ENCODE assay signal across 8 cellular contexts in the genomic region with DNA sequence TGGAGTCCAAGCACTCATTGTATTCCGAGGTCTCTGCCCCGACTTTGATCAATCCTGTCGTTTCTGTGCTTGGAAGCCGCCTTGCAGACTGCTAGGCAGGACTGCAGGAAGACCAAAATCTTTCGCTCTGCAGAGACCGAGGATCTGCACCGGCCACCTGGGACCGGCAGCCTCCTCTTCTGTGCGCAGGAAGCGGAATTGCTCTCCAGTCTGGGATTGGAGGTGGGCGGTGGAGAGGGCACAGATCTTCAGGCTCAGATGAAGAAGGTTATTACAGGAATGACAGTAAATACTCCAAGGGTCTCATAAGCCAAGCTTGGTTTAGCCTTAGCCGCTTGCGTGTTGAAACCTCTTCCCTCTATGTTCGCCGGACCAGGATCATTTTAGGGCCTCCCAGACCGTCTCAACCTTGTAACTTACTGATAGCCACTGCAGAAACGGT. TPM values are rescaled to one million over a fixed set of nuclear protein-coding genes. Genes with fewer than 3 reads are reported as not detected.
DNase-seq lines count a peak whose midpoint lies in the region; ATAC-seq and TF ChIP-seq lines count a peak whose summit lies in the region.

No MANE protein-coding gene starts in this region.

- TF ChIP-seq POLR2A in sigmoid colon (IDR thresholded peaks at IDR 0.05), result no peak

- ATAC-seq in HG03457 (IDR thresholded peaks at IDR 0.05; ENCODE audit: unreplicated experiment) (no peak), GM21360 (IDR thresholded peaks at IDR 0.05; ENCODE audit: unreplicated experiment) (no peak)

- H3K36me3 ChIP-seq in iPS-15b (ENCODE audit: control insufficient read depth, insufficient read depth, low read length), result no peaks in the 10 kb centered on the region
- H3K36me3 ChIP-seq in sigmoid colon, result peaks cover 0 to 24% (median 1%) of the 10 kb centered on the region in 4 donors

- intact Hi-C loops in sigmoid colon (cut with DNase I), result loop anchor here (1.0 kb wide), 1 partner anchor 18 kb away; no protein-coding TSS in a partner anchor

- H3K27me3 ChIP-seq in iPS-15b (ENCODE audit: control insufficient read depth, insufficient read depth, low read length), result peaks cover 2% of the 10 kb centered on the region
- no peaks in the 10 kb centered on the region for H3K27me3 ChIP-seq in sigmoid colon

- H3K9me3 ChIP-seq in iPS-15b (ENCODE audit: control insufficient read depth, insufficient read depth, low read length) (no peaks in the 10 kb centered on the region), sigmoid colon (no peaks in the 10 kb centered on the region)

- H3K4me1 ChIP-seq in iPS-15b (ENCODE audit: control insufficient read depth, insufficient read depth, low read length) (no peaks in the 10 kb centered on the region), sigmoid colon (peaks cover 0 to 20% (median 15%) of the 10 kb centered on the region in 4 donors)

- peak overlapping the region; percentile 85 to 91 (median 88) for H3K27ac ChIP-seq in sigmoid colon

- peak overlapping the region; percentile 84 for H3K9ac ChIP-seq in iPS-15b (ENCODE audit: low read depth, low read length)

- TF ChIP-seq CTCF in sigmoid colon (IDR thresholded peaks at IDR 0.05), result no peak

- H3K4me3 ChIP-seq in iPS-15b (ENCODE audit: low read depth, low read length), result peak overlapping the region; percentile 93
- peak overlapping the region; percentile 87 to 100 (median 98) for H3K4me3 ChIP-seq in sigmoid colon

- no peak for TF ChIP-seq EP300 in sigmoid colon (IDR thresholded peaks at IDR 0.05)

- WGBS in sigmoid colon, 2 donors, result 21 to 25% methylated on average over 17 of the region's 17 CpGs

- DNase-seq in activated T-cell treated with anti-CD3 and anti-CD28 coated beads for 24 hours (ENCODE audit: low read depth) (peak; percentile 10), activated T-cell treated with anti-CD3 and anti-CD28 coated beads for 4 hours (no peak), NCI-H82 (lab: John Stamatoyannopoulos, UW) (peak; percentile 65), astrocyte of the hippocampus (ENCODE audit: low read depth, low spot score) (peak; percentile 59), sigmoid colon (peak; percentile 71)

RNA-seq across cellular contexts. Expression of a gene that starts 1.0 kb away (rescaled TPM):
- 10 to 100 TPM; 27.4 to 36.4 (median 31.7) TPM for total RNA-seq in sigmoid colon
- 10 to 100 TPM in 1 of 3 donors, 1 to 10 TPM in 2; 5.4 to 27.9 (median 5.8) TPM for polyA plus RNA-seq in sigmoid colon

RNA-seq across cellular contexts. Expression of a gene that starts 29.2 kb away (rescaled TPM):
- total RNA-seq in sigmoid colon, result 1 to 10 TPM; 2.3 to 7.2 (median 4.8) TPM
- polyA plus RNA-seq in sigmoid colon, result 1 to 10 TPM in 2 of 3 donors, under 1 TPM in 1; 0.92 to 3.3 (median 1.2) TPM
